Comparison of ENCODE assay signal across 16 cellular contexts in the genomic region with DNA sequence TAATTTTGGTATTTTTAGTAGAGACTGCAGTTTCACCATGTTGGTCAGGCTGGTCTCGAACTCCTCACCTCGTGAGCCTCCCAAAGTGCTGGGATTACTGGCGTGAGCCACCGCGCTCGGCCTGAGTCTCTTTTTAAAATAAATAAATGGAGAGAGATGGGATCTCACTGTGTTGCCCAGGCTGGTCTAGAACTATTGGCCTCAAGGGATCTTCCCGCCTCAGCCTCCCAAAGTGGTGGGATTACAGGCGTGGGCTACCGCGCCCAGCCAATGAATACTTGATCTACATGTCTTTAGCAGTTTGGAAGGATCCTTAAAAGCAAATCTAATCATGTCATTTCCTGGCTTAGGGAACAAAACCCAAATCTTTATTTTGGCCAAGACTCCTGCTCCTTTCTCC. TPM values are rescaled to one million over a fixed set of nuclear protein-coding genes. Genes with fewer than 3 reads are reported as not detected.
DNase-seq lines count a peak whose midpoint lies in the region; ATAC-seq and TF ChIP-seq lines count a peak whose summit lies in the region.
"Had no signal": no experiment of that assay in that cellular context is flagged by ENCODE, and none has a peak within 500 bp of the region (broad histone marks: within the 10 kb centered on the region; RNA-seq: fewer than 3 reads in every experiment).

No MANE protein-coding gene starts in this region.

- peaks cover 6% of the 10 kb centered on the region for H3K36me3 Mint-ChIP-seq in activated CD4-positive, alpha-beta T cell treated with anti-CD3 and anti-CD28 coated beads, Interleukin-2, amount 10 ng/mL, durations not matched to agents 7 days and 5 days (ENCODE audit: low read depth)
- H3K36me3 Mint-ChIP-seq in IgD-negative memory B cell (peaks cover 1% of the 10 kb centered on the region), osteocyte (ENCODE audit: unreplicated experiment) (peaks cover 3% of the 10 kb centered on the region)
- peaks cover 28% of the 10 kb centered on the region for H3K36me3 Mint-ChIP-seq in activated naive CD8-positive, alpha-beta T cell treated with anti-CD3 and anti-CD28 coated beads, Interleukin-2, amount 50 U/mL, for 24 hours (ENCODE audit: low read depth)

- peaks cover 22% of the 10 kb centered on the region for H3K4me1 Mint-ChIP-seq in activated CD4-positive, alpha-beta T cell treated with anti-CD3 and anti-CD28 coated beads, Interleukin-2, amount 10 ng/mL, durations not matched to agents 7 days and 5 days
- peaks cover 5 to 10% (median 7%) of the 10 kb centered on the region in 3 donors for H3K4me1 Mint-ChIP-seq in IgD-negative memory B cell
- peaks cover 48% of the 10 kb centered on the region for H3K4me1 Mint-ChIP-seq in activated naive CD8-positive, alpha-beta T cell treated with anti-CD3 and anti-CD28 coated beads, Interleukin-2, amount 50 U/mL, for 24 hours
- peaks cover 7% of the 10 kb centered on the region for H3K4me1 Mint-ChIP-seq in osteocyte (ENCODE audit: unreplicated experiment)

- no peaks in the 10 kb centered on the region for H3K27me3 ChIP-seq in osteoblast (ENCODE audit: insufficient read depth, low read length)

- H3K4me1 ChIP-seq in osteoblast (ENCODE audit: insufficient read depth, low read length), result peaks cover 8% of the 10 kb centered on the region

- H3K79me2 ChIP-seq in osteoblast (ENCODE audit: insufficient read depth, low read length), result no peaks in the 10 kb centered on the region

- H3K4me3 Mint-ChIP-seq in activated CD4-positive, alpha-beta T cell treated with anti-CD3 and anti-CD28 coated beads, Interleukin-2, amount 10 ng/mL, durations not matched to agents 7 days and 5 days, result peak overlapping the region; percentile 63
- peak overlapping the region; percentile 65 to 83 (median 72) for H3K4me3 Mint-ChIP-seq in IgD-negative memory B cell
- peak overlapping the region; percentile 100 for H3K4me3 Mint-ChIP-seq in activated naive CD8-positive, alpha-beta T cell treated with anti-CD3 and anti-CD28 coated beads, Interleukin-2, amount 50 U/mL, for 24 hours
- H3K4me3 Mint-ChIP-seq in osteocyte (ENCODE audit: unreplicated experiment), result peak overlapping the region; percentile 100

- no peak overlapping the region for H3K4me3 ChIP-seq in osteoblast (ENCODE audit: insufficient read depth, low read length)

- H3K9me3 Mint-ChIP-seq in activated CD4-positive, alpha-beta T cell treated with anti-CD3 and anti-CD28 coated beads, Interleukin-2, amount 10 ng/mL, durations not matched to agents 7 days and 5 days, result no peaks in the 10 kb centered on the region
- H3K9me3 Mint-ChIP-seq in IgD-negative memory B cell, result no peaks in the 10 kb centered on the region
- no peaks in the 10 kb centered on the region for H3K9me3 Mint-ChIP-seq in activated naive CD8-positive, alpha-beta T cell treated with anti-CD3 and anti-CD28 coated beads, Interleukin-2, amount 50 U/mL, for 24 hours
- no peaks in the 10 kb centered on the region for H3K9me3 Mint-ChIP-seq in osteocyte (ENCODE audit: unreplicated experiment)

- H3K27ac ChIP-seq in osteoblast (ENCODE audit: low read depth, low read length), result no peak overlapping the region

- H3K9me3 ChIP-seq in osteoblast (ENCODE audit: low read depth, low read length), result no peaks in the 10 kb centered on the region

- H2AFZ ChIP-seq in osteoblast (ENCODE audit: low read length), result no peak overlapping the region

- no peak for ATAC-seq in activated naive CD8-positive, alpha-beta T cell treated with anti-CD3 and anti-CD28 coated beads, Interleukin-2, amount 50 U/mL, for 24 hours
- ATAC-seq in HG02610 (IDR thresholded peaks at IDR 0.05; ENCODE audit: unreplicated experiment) (no peak), HG02884 (IDR thresholded peaks at IDR 0.05; ENCODE audit: unreplicated experiment) (no peak)

- no peaks in the 10 kb centered on the region for H3K36me3 ChIP-seq in osteoblast (ENCODE audit: insufficient read depth, low read length)

- POLR2A ChIA-PET in activated CD4-positive, alpha-beta T cell treated with anti-CD3 and anti-CD28 coated beads, Interleukin-2, amount 10 ng/mL, durations not matched to agents 7 days and 5 days (lab: Charles Lee), result no interaction called here

- CTCF ChIA-PET in activated CD4-positive, alpha-beta T cell treated with anti-CD3 and anti-CD28 coated beads, Interleukin-2, amount 10 ng/mL, durations not matched to agents 7 days and 5 days (lab: Charles Lee), result no interaction called here

- H3K4me2 ChIP-seq in osteoblast (ENCODE audit: insufficient read depth, low read length), result no peak overlapping the region

- DNase-seq in activated CD4-positive, alpha-beta T cell treated with anti-CD3 and anti-CD28 coated beads, Interleukin-2, amount 10 ng/mL, durations not matched to agents 7 days and 5 days, result no peak
- no peak for DNase-seq in activated CD4-positive, alpha-beta T cell treated with anti-CD3 and anti-CD28 coated beads, Interleukin-2, amount 50 U/mL, for 48 hours
- no peak for DNase-seq in activated naive CD8-positive, alpha-beta T cell treated with anti-CD3 and anti-CD28 coated beads, Interleukin-2, amount 50 U/mL, for 24 hours
- DNase-seq in osteocyte (ENCODE audit: extremely low spot score, unreplicated experiment) (no peak), osteoblast (ENCODE audit: insufficient read length, low spot score, missing footprints) (no peak)
- DNase-seq: DMS53, GOT3, NCI-H1417 treated with DMSO at 0.1 percent for 48 hours, NCI-H510A had no signal

- H3K27me3 Mint-ChIP-seq in activated CD4-positive, alpha-beta T cell treated with anti-CD3 and anti-CD28 coated beads, Interleukin-2, amount 10 ng/mL, durations not matched to agents 7 days and 5 days, result no peaks in the 10 kb centered on the region
- peaks cover 2% of the 10 kb centered on the region for H3K27me3 Mint-ChIP-seq in IgD-negative memory B cell
- no peaks in the 10 kb centered on the region for H3K27me3 Mint-ChIP-seq in activated naive CD8-positive, alpha-beta T cell treated with anti-CD3 and anti-CD28 coated beads, Interleukin-2, amount 50 U/mL, for 24 hours
- H3K27me3 Mint-ChIP-seq in osteocyte (ENCODE audit: unreplicated experiment), result peaks cover 14% of the 10 kb centered on the region

- TF ChIP-seq CTCF in osteocyte (IDR thresholded peaks at IDR 0.05) (no peak), osteoblast (IDR thresholded peaks at IDR 0.05; ENCODE audit: extremely low read depth, low read depth, low read length) (no peak)

- H4K20me1 ChIP-seq in osteoblast (ENCODE audit: insufficient read depth, low read length), result peaks cover 3% of the 10 kb centered on the region

- peak overlapping the region; percentile 47 for H3K27ac Mint-ChIP-seq in activated CD4-positive, alpha-beta T cell treated with anti-CD3 and anti-CD28 coated beads, Interleukin-2, amount 10 ng/mL, durations not matched to agents 7 days and 5 days
- H3K27ac Mint-ChIP-seq in IgD-negative memory B cell (peak overlapping the region in 2 of 3 donors; percentile 64 to 90), osteocyte (ENCODE audit: unreplicated experiment) (no peak overlapping the region)
- H3K27ac Mint-ChIP-seq in activated naive CD8-positive, alpha-beta T cell treated with anti-CD3 and anti-CD28 coated beads, Interleukin-2, amount 50 U/mL, for 24 hours, result peak overlapping the region; percentile 69

RNA-seq across cellular contexts. Expression of a gene that starts 1.2 kb away (rescaled TPM):
- total RNA-seq in activated CD4-positive, alpha-beta T cell treated with anti-CD3 and anti-CD28 coated beads, Interleukin-2, amount 10 ng/mL, durations not matched to agents 7 days and 5 days, result 10 to 100 TPM; 10.9 to 11.8 TPM
- 16.4 TPM for polyA plus RNA-seq in IgD-negative memory B cell
- 6.2 and 7.4 TPM in 2 replicates for total RNA-seq in osteocyte
- 3.2 and 4.7 TPM in 2 replicates for total RNA-seq in osteoblast

RNA-seq across cellular contexts. Expression of a gene that starts 9.6 kb away (rescaled TPM):
- total RNA-seq in activated CD4-positive, alpha-beta T cell treated with anti-CD3 and anti-CD28 coated beads, Interleukin-2, amount 10 ng/mL, durations not matched to agents 7 days and 5 days, result under 1 TPM; 0.12 to 0.17 TPM
- not detected for polyA plus RNA-seq in IgD-negative memory B cell
- total RNA-seq in osteocyte (not detected in 2 replicates), osteoblast (not detected in 2 replicates)
- total RNA-seq: bronchial epithelial cell, HT1080 had no signal
- polyA plus RNA-seq: AG04450 had no signal

RNA-seq across cellular contexts. Expression of a gene that starts 44.5 kb away (rescaled TPM):
- not detected for total RNA-seq in activated CD4-positive, alpha-beta T cell treated with anti-CD3 and anti-CD28 coated beads, Interleukin-2, amount 10 ng/mL, durations not matched to agents 7 days and 5 days
- polyA plus RNA-seq in IgD-negative memory B cell, result not detected
- total RNA-seq in osteocyte (not detected in 2 replicates), osteoblast (not detected in 2 replicates)
- total RNA-seq: bronchial epithelial cell, HT1080 had no signal
- polyA plus RNA-seq: AG04450 had no signal

RNA-seq across cellular contexts. Expression of a gene that starts 53.2 kb away (rescaled TPM):
- not detected for total RNA-seq in activated CD4-positive, alpha-beta T cell treated with anti-CD3 and anti-CD28 coated beads, Interleukin-2, amount 10 ng/mL, durations not matched to agents 7 days and 5 days
- polyA plus RNA-seq in IgD-negative memory B cell, result not detected
- not detected in 2 replicates for total RNA-seq in osteocyte
- total RNA-seq in osteoblast, result not detected in 2 replicates
- total RNA-seq: bronchial epithelial cell, HT1080, ureter had no signal
- polyA plus RNA-seq: AG04450 had no signal
